Comparison of ENCODE assay signal across 8 cellular contexts in genomic region chr4:121800961-121801714, GRCh38. TPM values are rescaled to one million over a fixed set of nuclear protein-coding genes. Genes with fewer than 3 reads are reported as not detected.
DNase-seq lines count a peak whose midpoint lies in the region; ATAC-seq and TF ChIP-seq lines count a peak whose summit lies in the region.

Gene EXOSC9 (plus strand): TSS chr4:121801323. CDS start chr4:121801425, 102 bp downstream.

- no peaks in the 10 kb centered on the region for H3K9me3 Mint-ChIP-seq in activated naive CD8-positive, alpha-beta T cell treated with anti-CD3 and anti-CD28 coated beads, Interleukin-2, amount 10 ng/mL, durations not matched to agents 7 days and 5 days

- H3K4me3 Mint-ChIP-seq in activated naive CD8-positive, alpha-beta T cell treated with anti-CD3 and anti-CD28 coated beads, Interleukin-2, amount 10 ng/mL, durations not matched to agents 7 days and 5 days, result peak within 1 kb of the TSS; percentile 87

- no peaks in the 10 kb centered on the region for H3K4me1 ChIP-seq in ovary (ENCODE audit: insufficient read depth)
- H3K4me1 ChIP-seq in thyroid gland, result peaks cover 0 to 6% of the 10 kb centered on the region in 2 donors

- no peaks in the 10 kb centered on the region for H3K9me2 ChIP-seq in SU-DHL-6 (replicated peaks; ENCODE audit: insufficient read depth, low read length)

- DNase-seq in GM10266 (ENCODE audit: extremely low spot score) (peak; percentile 76), NCI-H128 (lab: John Stamatoyannopoulos, UW; ENCODE audit: unreplicated experiment) (peak; percentile 67), head of caudate nucleus (peak; percentile 65 to 97 (median 92)), ovary (peak; percentile 94 to 97 (median 96)), thyroid gland (peak; percentile 90 to 94)
- DNase-seq in activated naive CD8-positive, alpha-beta T cell treated with anti-CD3 and anti-CD28 coated beads, Interleukin-2, amount 10 ng/mL, durations not matched to agents 7 days and 5 days, result peak; percentile 95

- no peaks in the 10 kb centered on the region for H4K20me1 ChIP-seq in SU-DHL-6 (ENCODE audit: low read depth, low read length)

- TF ChIP-seq CTCF in GM10266 (IDR thresholded peaks at IDR 0.05; ENCODE audit: control insufficient read depth, insufficient read depth, low read depth, missing control alignments), result no peak
- no peak for TF ChIP-seq CTCF in SU-DHL-6 (IDR thresholded peaks at IDR 0.05; ENCODE audit: insufficient read depth, low read length, poor library complexity, severe bottlenecking)
- TF ChIP-seq CTCF in ovary (IDR thresholded peaks at IDR 0.05), result no peak
- TF ChIP-seq CTCF in thyroid gland (IDR thresholded peaks at IDR 0.05), result peak in 1 of 6 experiments; percentile 24

- peak within 1 kb of the TSS; percentile 96 for H2AFZ ChIP-seq in SU-DHL-6 (ENCODE audit: low read depth, low read length, severe bottlenecking)

- TF ChIP-seq EP300 in ovary (IDR thresholded peaks at IDR 0.05), result no peak

- peak within 1 kb of the TSS; percentile 93 for H3K27ac Mint-ChIP-seq in activated naive CD8-positive, alpha-beta T cell treated with anti-CD3 and anti-CD28 coated beads, Interleukin-2, amount 10 ng/mL, durations not matched to agents 7 days and 5 days

- 0% methylated on average over 48 of the region's 48 CpGs for WGBS in ovary, 3 donors
- 0 to 1% methylated on average over 24 to 33 of the region's 48 CpGs for WGBS in thyroid gland, 2 donors

- no peaks in the 10 kb centered on the region for H3F3A ChIP-seq in SU-DHL-6 (ENCODE audit: insufficient read depth)

- H3K9me3 ChIP-seq in SU-DHL-6 (ENCODE audit: insufficient read depth, low read length), result no peaks in the 10 kb centered on the region
- H3K9me3 ChIP-seq in ovary, result no peaks in the 10 kb centered on the region
- H3K9me3 ChIP-seq in thyroid gland, result no peaks in the 10 kb centered on the region

- peak; percentile 89 for ATAC-seq in HG02642 (IDR thresholded peaks at IDR 0.05; ENCODE audit: poor library complexity, unreplicated experiment)
- peak; percentile 87 for ATAC-seq in activated naive CD8-positive, alpha-beta T cell treated with anti-CD3 and anti-CD28 coated beads, Interleukin-2, amount 10 ng/mL, durations not matched to agents 7 days and 5 days (ENCODE audit: low read depth)

- TF ChIP-seq POLR2A in ovary (IDR thresholded peaks at IDR 0.05), result peak; percentile 85
- TF ChIP-seq POLR2A in thyroid gland (IDR thresholded peaks at IDR 0.05), result peak in 1 of 2 donors; percentile 79

- POLR2A ChIA-PET in activated naive CD8-positive, alpha-beta T cell treated with anti-CD3 and anti-CD28 coated beads, Interleukin-2, amount 10 ng/mL, durations not matched to agents 7 days and 5 days (lab: Charles Lee), result interaction anchor here (0.9 to 3.8 kb wide), 7 partner anchors 9 to 105 kb away, joined by 3 to 39 read pairs (median 5); partner anchors contain the start of genes ANXA5, BBS7 and CCNA2

- peaks cover 9% of the 10 kb centered on the region; the same call in 1 of the 2 replicates for H3K36me3 ChIP-seq in SU-DHL-6 (ENCODE audit: low read length)
- no peaks in the 10 kb centered on the region for H3K36me3 ChIP-seq in ovary
- peaks cover 25% of the 10 kb centered on the region in 2 donors for H3K36me3 ChIP-seq in thyroid gland

- intact Hi-C loops in head of caudate nucleus (cut with DNase I) (no loop called here), ovary (cut with DNase I) (no loop called here), thyroid gland (cut with DNase I) (no loop called here)

- H3K36me3 Mint-ChIP-seq in activated naive CD8-positive, alpha-beta T cell treated with anti-CD3 and anti-CD28 coated beads, Interleukin-2, amount 10 ng/mL, durations not matched to agents 7 days and 5 days, result peaks cover 15% of the 10 kb centered on the region

- H3K27ac ChIP-seq in SU-DHL-6 (ENCODE audit: low read depth, low read length), result peak within 1 kb of the TSS; percentile 65
- peak within 1 kb of the TSS; percentile 69 to 88 for H3K27ac ChIP-seq in ovary
- peak within 1 kb of the TSS; percentile 84 to 93 (median 89) for H3K27ac ChIP-seq in thyroid gland

- peak within 1 kb of the TSS; percentile 87 for H3K9ac ChIP-seq in SU-DHL-6 (ENCODE audit: low read length)

- no peaks in the 10 kb centered on the region for H3K27me3 Mint-ChIP-seq in activated naive CD8-positive, alpha-beta T cell treated with anti-CD3 and anti-CD28 coated beads, Interleukin-2, amount 10 ng/mL, durations not matched to agents 7 days and 5 days

- H3K4me3 ChIP-seq in SU-DHL-6 (ENCODE audit: insufficient read depth, low read length, poor library complexity, severe bottlenecking) (peak within 1 kb of the TSS; percentile 81), ovary (peak within 1 kb of the TSS; percentile 61), thyroid gland (replicated peaks in 1 of 3) (peak within 1 kb of the TSS; percentile 41 to 98 (median 91))

- H3K27me3 ChIP-seq in SU-DHL-6 (ENCODE audit: low read length), result no peaks in the 10 kb centered on the region
- no peaks in the 10 kb centered on the region for H3K27me3 ChIP-seq in ovary
- H3K27me3 ChIP-seq in thyroid gland, result no peaks in the 10 kb centered on the region

- peak within 1 kb of the TSS; percentile 80 for H3K4me2 ChIP-seq in SU-DHL-6 (ENCODE audit: low read depth, low read length, poor library complexity, severe bottlenecking)

- peaks cover 19% of the 10 kb centered on the region for H3K79me2 ChIP-seq in SU-DHL-6 (ENCODE audit: insufficient read depth, low read length)

- peaks cover 37% of the 10 kb centered on the region for H3K4me1 Mint-ChIP-seq in activated naive CD8-positive, alpha-beta T cell treated with anti-CD3 and anti-CD28 coated beads, Interleukin-2, amount 10 ng/mL, durations not matched to agents 7 days and 5 days

RNA-seq across cellular contexts. Expression of gene EXOSC9, which starts in this region (rescaled TPM):
- total RNA-seq in activated naive CD8-positive, alpha-beta T cell treated with anti-CD3 and anti-CD28 coated beads, Interleukin-2, amount 10 ng/mL, durations not matched to agents 7 days and 5 days, result 10 to 100 TPM; 48.1 to 50.5 TPM
- total RNA-seq in ovary (10 to 100 TPM; 13.2 to 21.8 (median 15.8) TPM), thyroid gland (10 to 100 TPM in 3 of 4 donors, 1 to 10 TPM in 1; 9.6 to 21.0 (median 15.6) TPM)
- 10 to 100 TPM; 19.6 to 21.8 TPM for polyA plus RNA-seq in ovary

Comparison
In these comparisons a context has a peak if more than half of its experiments do, and no peak if none do; other contexts are left out.
1. Peak in every context shown above with its lines: DNase-seq, ATAC-seq, H3K4me3 ChIP-seq and H3K27ac ChIP-seq.